In genomic region chr16:48635199-48635718, GRCh38 we compare ENCODE assay signal across 15 cellular contexts. TPM values are rescaled to one million over a fixed set of nuclear protein-coding genes. Genes with fewer than 3 reads are reported as not detected.
DNase-seq lines count a peak whose midpoint lies in the region; ATAC-seq and TF ChIP-seq lines count a peak whose summit lies in the region.
"Had no signal": no experiment of that assay in that cellular context is flagged by ENCODE, and none has a peak within 500 bp of the region (broad histone marks: within the 10 kb centered on the region; RNA-seq: fewer than 3 reads in every experiment).

No MANE protein-coding gene starts in this region.

- H3K36me3 ChIP-seq in trophoblast cell (ENCODE audit: control insufficient read depth in 1 of 2, insufficient read depth in 2 of 2, low read length in 2 of 2): no peaks in the 10 kb centered on the region
- H3K36me3 ChIP-seq in upper lobe of right lung: no peaks in the 10 kb centered on the region

- no peak overlapping the region for H2BK120ac ChIP-seq in trophoblast cell (ENCODE audit: insufficient read depth, low read length, poor library complexity)

- no peak overlapping the region for H3K9ac ChIP-seq in trophoblast cell (ENCODE audit: low read length)

- H3K36me3 Mint-ChIP-seq in activated CD4-positive, alpha-beta T cell treated with anti-CD3 and anti-CD28 coated beads, Interleukin-2, amount 10 ng/mL, durations not matched to agents 24 days and 14 days (ENCODE audit: low read depth): no peaks in the 10 kb centered on the region
- H3K36me3 Mint-ChIP-seq: CD14-positive monocyte; CD8-positive, alpha-beta memory T cell had no signal

- H3K79me1 ChIP-seq in trophoblast cell (ENCODE audit: low read length): no peaks in the 10 kb centered on the region

- no peak overlapping the region for H3K18ac ChIP-seq in trophoblast cell (ENCODE audit: low read length)

- no peak overlapping the region for H2AFZ ChIP-seq in trophoblast cell (ENCODE audit: insufficient read depth, low read length, poor library complexity)

- H3K27me3 Mint-ChIP-seq in activated CD4-positive, alpha-beta T cell treated with anti-CD3 and anti-CD28 coated beads, Interleukin-2, amount 10 ng/mL, durations not matched to agents 24 days and 14 days: peaks cover 3% of the 10 kb centered on the region

- DNase-seq in activated CD4-positive, alpha-beta T cell treated with anti-CD3 and anti-CD28 coated beads, Interleukin-2, amount 10 ng/mL, durations not matched to agents 24 days and 14 days: peak; percentile 37
- DNase-seq in activated CD4-positive, alpha-beta T cell treated with anti-CD3 and anti-CD28 coated beads for 1 hour: no peak
- DNase-seq in left lobe of liver (ENCODE audit: low spot score) (peak; percentile 7), trophoblast cell (no peak), upper lobe of right lung (peak; percentile 20), OCI-M1 (lab: John Stamatoyannopoulos, UW) (no peak), NCI-H2196 treated with DMSO at 0.1 percent for 48 hours (lab: John Stamatoyannopoulos, UW; ENCODE audit: unreplicated experiment) (no peak)
- DNase-seq: Caco-2; CD8-positive, alpha-beta memory T cell; DND-41; GDM1 had no signal

- no peak overlapping the region for H3K4me3 Mint-ChIP-seq in activated CD4-positive, alpha-beta T cell treated with anti-CD3 and anti-CD28 coated beads, Interleukin-2, amount 10 ng/mL, durations not matched to agents 24 days and 14 days
- H3K4me3 Mint-ChIP-seq: CD14-positive monocyte; CD8-positive, alpha-beta memory T cell had no signal

- no peak overlapping the region for H3K4me2 ChIP-seq in trophoblast cell (ENCODE audit: low read length)

- WGBS in trophoblast cell (ENCODE audit: extremely low coverage, insufficient coverage, insufficient read length): no CpG with 5 or more reads among the region's 8 CpGs

- H3K4me1 Mint-ChIP-seq in activated CD4-positive, alpha-beta T cell treated with anti-CD3 and anti-CD28 coated beads, Interleukin-2, amount 10 ng/mL, durations not matched to agents 24 days and 14 days: peaks cover 4% of the 10 kb centered on the region

- H3K4me3 ChIP-seq in trophoblast cell (ENCODE audit: low read depth, low read length) (peak overlapping the region; percentile 40), upper lobe of right lung (no peak overlapping the region)

- H3K27ac Mint-ChIP-seq in activated CD4-positive, alpha-beta T cell treated with anti-CD3 and anti-CD28 coated beads, Interleukin-2, amount 10 ng/mL, durations not matched to agents 24 days and 14 days: no peak overlapping the region
- H3K27ac Mint-ChIP-seq: CD14-positive monocyte; CD8-positive, alpha-beta memory T cell had no signal

- intact Hi-C loops in activated CD4-positive, alpha-beta T cell treated with anti-CD3 and anti-CD28 coated beads, Interleukin-2, amount 10 ng/mL, durations not matched to agents 24 days and 14 days (cut with micrococcal nuclease): no loop called here
- intact Hi-C loops in upper lobe of right lung (cut with DNase I): no loop called here

- H4K91ac ChIP-seq in trophoblast cell (ENCODE audit: low read depth, low read length): no peak overlapping the region

- H3K4me1 ChIP-seq in trophoblast cell (ENCODE audit: control insufficient read depth in 1 of 2, insufficient read depth in 2 of 2, low read length in 2 of 2) (peaks cover 2 to 6% of the 10 kb centered on the region in 2 experiments), upper lobe of right lung (peaks cover 1% of the 10 kb centered on the region)

- H3K27me3 ChIP-seq in trophoblast cell (ENCODE audit: insufficient read depth, low read length): no peaks in the 10 kb centered on the region
- no peaks in the 10 kb centered on the region for H3K27me3 ChIP-seq in upper lobe of right lung

- H2AK5ac ChIP-seq in trophoblast cell (ENCODE audit: low read length): no peak overlapping the region

- no peaks in the 10 kb centered on the region for H3K79me2 ChIP-seq in trophoblast cell (ENCODE audit: control insufficient read depth, insufficient read depth, low read length, poor library complexity)

- H2BK5ac ChIP-seq in trophoblast cell (ENCODE audit: low read depth, low read length, poor library complexity): no peak overlapping the region

- H4K8ac ChIP-seq in trophoblast cell (ENCODE audit: low read depth, low read length): no peak overlapping the region

- H2BK12ac ChIP-seq in trophoblast cell (ENCODE audit: low read length): no peak overlapping the region

- no peak overlapping the region for H3K14ac ChIP-seq in trophoblast cell (ENCODE audit: low read length)

- H3K27ac ChIP-seq in trophoblast cell (ENCODE audit: low read depth, low read length) (no peak overlapping the region), upper lobe of right lung (no peak overlapping the region)
- H3K27ac ChIP-seq: 22Rv1 had no signal

- H3K9me3 Mint-ChIP-seq in activated CD4-positive, alpha-beta T cell treated with anti-CD3 and anti-CD28 coated beads, Interleukin-2, amount 10 ng/mL, durations not matched to agents 24 days and 14 days: no peaks in the 10 kb centered on the region
- H3K9me3 Mint-ChIP-seq: CD8-positive, alpha-beta memory T cell had no signal

- H3K9me3 ChIP-seq in trophoblast cell (ENCODE audit: insufficient read depth, low read depth, low read length) (peaks cover 3% of the 10 kb centered on the region), upper lobe of right lung (no peaks in the 10 kb centered on the region)
- H3K9me3 ChIP-seq: Caco-2 had no signal

- peak overlapping the region; percentile 63 for H3K23ac ChIP-seq in trophoblast cell (ENCODE audit: low read length)

- ATAC-seq in left lobe of liver (no peak), upper lobe of right lung (no peak), GM18867 (IDR thresholded peaks at IDR 0.05; ENCODE audit: unreplicated experiment) (no peak)
- ATAC-seq: HCT116 had no signal

- no peak overlapping the region for H4K12ac ChIP-seq in trophoblast cell (ENCODE audit: low read depth, low read length)

- TF ChIP-seq CTCF in upper lobe of right lung (IDR thresholded peaks at IDR 0.05): no peak

- no peak overlapping the region for H3K4ac ChIP-seq in trophoblast cell (ENCODE audit: low read depth, low read length)

RNA-seq across cellular contexts. Expression of gene N4BP1, which starts 25.3 kb away (rescaled TPM):
- total RNA-seq in activated CD4-positive, alpha-beta T cell treated with anti-CD3 and anti-CD28 coated beads, Interleukin-2, amount 10 ng/mL, durations not matched to agents 24 days and 14 days: 41.8 and 44.4 TPM in 2 replicates
- 11.6 TPM for total RNA-seq in left lobe of liver
- polyA plus RNA-seq in trophoblast cell (2013): 26.2 and 28.6 TPM in 2 replicates
- 66.5 TPM for total RNA-seq in upper lobe of right lung

Comparison
In these comparisons a context has a peak if more than half of its experiments do, and no peak if none do; other contexts are left out.
1. DNase-seq: peak in activated CD4-positive, alpha-beta T cell treated with anti-CD3 and anti-CD28 coated beads, Interleukin-2, amount 10 ng/mL, durations not matched to agents 24 days and 14 days (single experiment), left lobe of liver (single experiment) and upper lobe of right lung (single experiment); none in activated CD4-positive, alpha-beta T cell treated with anti-CD3 and anti-CD28 coated beads for 1 hour (single experiment), trophoblast cell (0 of 2), OCI-M1 (single experiment) and NCI-H2196 treated with DMSO at 0.1 percent for 48 hours (single experiment).